ENCODE assay signal across 2 cellular contexts in genomic region chr5:69364850-69365249, GRCh38.
TF ChIP-seq lines count a peak whose summit lies in the region.

No MANE protein-coding gene starts in this region.

TF ChIP-seq in GM12891, 5 proteins besides CTCF, POLR2A, EP300 and RAD21:
- TF ChIP-seq SPI1 (IDR thresholded peaks at IDR 0.05; ENCODE audit: low read depth, low read length), result no peak
- TF ChIP-seq TAF1 (IDR thresholded peaks at IDR 0.05; ENCODE audit: low read depth, low read length), result no peak
- TF ChIP-seq POLR2AphosphoS5 (IDR thresholded peaks at IDR 0.05; ENCODE audit: low read depth, low read length), result no peak
- no peak for TF ChIP-seq PAX5 (IDR thresholded peaks at IDR 0.05; ENCODE audit: insufficient read depth, low read length, severe bottlenecking)
- no peak for TF ChIP-seq POU2F2 (IDR thresholded peaks at IDR 0.05; ENCODE audit: low read depth, low read length)

TF ChIP-seq in K562, 482 proteins besides CTCF, POLR2A, EP300 and RAD21:
- TF ChIP-seq HDAC3 (IDR thresholded peaks at IDR 0.05; ENCODE audit: borderline replicate concordance, partially characterized antibody), result no peak
- no peak for TF ChIP-seq ID3 (CRISPR knock-in tag; IDR thresholded peaks at IDR 0.05)
- no peak for TF ChIP-seq ID3 (tag; IDR thresholded peaks at IDR 0.05)
- TF ChIP-seq ZNF12 (CRISPR knock-in tag; IDR thresholded peaks at IDR 0.05), result no peak
- TF ChIP-seq ZBTB34 (CRISPR knock-in tag; IDR thresholded peaks at IDR 0.05), result no peak
- peak; percentile 73 for TF ChIP-seq C11orf30 (IDR thresholded peaks at IDR 0.05; ENCODE audit: low read depth)
- TF ChIP-seq CBX3 (IDR thresholded peaks at IDR 0.05; ENCODE audit: borderline replicate concordance in 1 of 2, low read length in 2 of 2), result no peak
- no peak for TF ChIP-seq ZNF717 (CRISPR knock-in tag; IDR thresholded peaks at IDR 0.05)
- no peak for TF ChIP-seq NCOA6 (IDR thresholded peaks at IDR 0.05)
- TF ChIP-seq ZNF316 (IDR thresholded peaks at IDR 0.05), result peak; percentile 83
- no peak for TF ChIP-seq ZNF830 (CRISPR knock-in tag; IDR thresholded peaks at IDR 0.05)
- no peak for TF ChIP-seq SMARCE1 (IDR thresholded peaks at IDR 0.05)
- peak; percentile 66 for TF ChIP-seq MAFF (IDR thresholded peaks at IDR 0.05; ENCODE audit: low read length)
- TF ChIP-seq PPARD (CRISPR knock-in tag; IDR thresholded peaks at IDR 0.05), result no peak
- no peak for TF ChIP-seq ATF1 (CRISPR knock-in tag; IDR thresholded peaks at IDR 0.05)
- TF ChIP-seq ATF1 (tag; IDR thresholded peaks at IDR 0.05), result peak; percentile 20; the same call in 1 of the 2 replicates
- no peak for TF ChIP-seq RREB1 (CRISPR knock-in tag; IDR thresholded peaks at IDR 0.05)
- TF ChIP-seq JUND (IDR thresholded peaks at IDR 0.05; ENCODE audit: borderline replicate concordance, low read depth, low read length), result no peak
- no peak; the same call in 2 of the 3 replicates for TF ChIP-seq JUND (tag; IDR thresholded peaks at IDR 0.05; ENCODE audit: borderline replicate concordance, low read depth, low read length)
- no peak for TF ChIP-seq KAT8 (IDR thresholded peaks at IDR 0.05; ENCODE audit: low read depth)
- TF ChIP-seq HNRNPLL (IDR thresholded peaks at IDR 0.05; ENCODE audit: low read depth, low read length, poor library complexity, severe bottlenecking), result no peak
- TF ChIP-seq MAFG (tag; conservative IDR thresholded peaks at IDR 0.05), result peak; percentile 67
- TF ChIP-seq ARID2 (IDR thresholded peaks at IDR 0.05), result no peak
- TF ChIP-seq MAFK (IDR thresholded peaks at IDR 0.05; ENCODE audit: low read length), result peak; percentile 74
- peak; percentile 78 for TF ChIP-seq ATF3 (IDR thresholded peaks at IDR 0.05)
- no peak for TF ChIP-seq ATF3 (CRISPR knock-in tag; conservative IDR thresholded peaks at IDR 0.05)
- TF ChIP-seq HSF4 (CRISPR knock-in tag; IDR thresholded peaks at IDR 0.05; ENCODE audit: borderline replicate concordance), result no peak
- TF ChIP-seq BCOR (IDR thresholded peaks at IDR 0.05), result no peak
- no peak for TF ChIP-seq MYC (IDR thresholded peaks at IDR 0.05; ENCODE audit: low read depth, low read length)
- no peak for TF ChIP-seq MYC (CRISPR knock-in tag; IDR thresholded peaks at IDR 0.05; ENCODE audit: borderline replicate concordance, low read depth)
